In the genomic region with DNA sequence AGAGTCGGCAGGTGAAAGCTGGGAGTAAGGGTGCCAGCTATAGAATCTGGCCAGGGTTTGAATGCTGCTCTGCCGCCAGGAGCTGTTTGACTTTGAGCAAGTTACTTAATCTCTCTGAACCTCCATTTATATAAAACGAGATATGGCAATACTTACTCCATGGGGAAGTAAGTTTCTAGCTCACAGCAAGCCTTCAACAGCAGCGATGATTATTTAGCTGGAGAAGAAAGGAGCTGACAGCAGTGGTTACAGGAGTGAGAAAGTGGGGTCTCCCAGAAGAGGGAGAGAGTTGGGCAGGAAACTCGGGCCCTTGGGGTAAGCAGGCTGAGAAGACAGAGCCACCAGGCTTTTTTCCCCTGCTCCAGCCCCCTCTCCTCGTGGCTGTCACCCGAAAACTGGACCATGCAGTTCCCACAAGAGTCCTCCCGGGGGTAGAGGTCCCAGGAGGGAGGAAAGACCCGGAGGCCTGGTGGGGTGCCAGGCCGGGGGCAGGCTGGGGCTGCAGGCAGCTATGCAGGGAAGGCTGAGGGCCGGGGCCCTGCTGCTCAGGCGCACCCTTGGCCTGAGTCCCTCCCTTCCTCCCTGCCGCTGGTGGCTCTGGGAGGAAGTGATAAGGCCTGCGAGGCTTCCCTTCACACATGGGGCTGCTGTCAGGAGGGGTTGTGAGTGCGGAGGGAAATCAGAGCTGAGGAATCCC, we compare ENCODE assay signal across 1 cellular context.
A peak's percentile ranks its signal among the peaks of the same experiment; 100 is the strongest.
TF ChIP-seq lines count a peak whose summit lies in the region.

No MANE protein-coding gene starts in this region.

TF ChIP-seq in K562, 482 proteins besides CTCF, POLR2A, EP300 and RAD21 (continues in another document):
- TF ChIP-seq ZNF212 (CRISPR knock-in tag; IDR thresholded peaks at IDR 0.05) (0 out of 2 replicates have a peak, but pooled peaks have one; percentile 20), ZNF324 (CRISPR knock-in tag; IDR thresholded peaks at IDR 0.05) (peak; percentile 14; the same call in 1 of the 2 replicates), YY1 (IDR thresholded peaks at IDR 0.05; ENCODE audit: borderline replicate concordance in 1 of 3, control insufficient read depth in 1 of 3, extremely low read depth in 1 of 3, insufficient read depth in 3 of 3, insufficient read length in 1 of 3, insufficient replicate concordance in 2 of 3, low read depth in 1 of 3, low read length in 2 of 3) (peak in 2 of 3 experiments; percentile 53 to 76), KDM4B (IDR thresholded peaks at IDR 0.05; ENCODE audit: borderline replicate concordance in 2 of 2, low read depth in 1 of 2) (peak in 1 of 2 experiments; percentile 82; a peak in 1 of 4 replicates), ZNF274 (IDR thresholded peaks at IDR 0.05; ENCODE audit: borderline replicate concordance, low read depth, low read length) (no peak; the same call in 1 of the 2 replicates), SRSF9 (IDR thresholded peaks at IDR 0.05; ENCODE audit: borderline replicate concordance, low read depth, low read length) (no peak), ZNF696 (CRISPR knock-in tag; conservative IDR thresholded peaks at IDR 0.05) (no peak), POLR3G (IDR thresholded peaks at IDR 0.05; ENCODE audit: extremely low read depth, insufficient read length, insufficient replicate concordance) (no peak), CSDE1 (IDR thresholded peaks at IDR 0.05) (no peak), ZNF764 (CRISPR knock-in tag; IDR thresholded peaks at IDR 0.05; ENCODE audit: low read depth) (no peak), KLF10 (CRISPR knock-in tag; IDR thresholded peaks at IDR 0.05) (no peak), ZNF12 (CRISPR knock-in tag; IDR thresholded peaks at IDR 0.05) (no peak), U2AF1 (optimal IDR thresholded peaks at IDR 0.05; ENCODE audit: low read depth, low read length) (no peak), ARNT (IDR thresholded peaks at IDR 0.05) (peak; percentile 57 to 58; a peak in 2 of 4 replicates), MAFG (tag; conservative IDR thresholded peaks at IDR 0.05) (no peak), ZC3H11A (IDR thresholded peaks at IDR 0.05; ENCODE audit: low read depth, low read length) (no peak), PTBP1 (IDR thresholded peaks at IDR 0.05; ENCODE audit: low read depth, low read length) (0 out of 2 replicates have a peak, but pooled peaks have one; percentile 65), MCM2 (IDR thresholded peaks at IDR 0.05; ENCODE audit: low read depth) (no peak), SNRNP70 (optimal IDR thresholded peaks at IDR 0.05; ENCODE audit: low read depth, low read length) (no peak), SMARCE1 (IDR thresholded peaks at IDR 0.05) (peak; percentile 83), L3MBTL2 (IDR thresholded peaks at IDR 0.05) (peak; percentile 98), ZNF408 (CRISPR knock-in tag; IDR thresholded peaks at IDR 0.05; ENCODE audit: low read depth) (no peak), GABPB2 (CRISPR knock-in tag; conservative IDR thresholded peaks at IDR 0.05) (no peak), NFYB (IDR thresholded peaks at IDR 0.05; ENCODE audit: extremely low read depth, insufficient read length) (no peak), JUND (IDR thresholded peaks at IDR 0.05; ENCODE audit: borderline replicate concordance, low read depth, low read length) (peak; percentile 66), JUND (tag; IDR thresholded peaks at IDR 0.05; ENCODE audit: borderline replicate concordance, low read depth, low read length) (peak; percentile 67; the same call in 1 of the 3 replicates), MCM7 (IDR thresholded peaks at IDR 0.05) (no peak), ATF1 (CRISPR knock-in tag; IDR thresholded peaks at IDR 0.05) (no peak), ATF1 (tag; IDR thresholded peaks at IDR 0.05) (peak; percentile 51; the same call in 1 of the 2 replicates), COPS2 (conservative IDR thresholded peaks at IDR 0.05) (no peak), ZNF583 (CRISPR knock-in tag; IDR thresholded peaks at IDR 0.05) (no peak; the same call in 1 of the 2 replicates), STAG1 (CRISPR knock-in tag; IDR thresholded peaks at IDR 0.05; ENCODE audit: borderline replicate concordance) (no peak), HNRNPLL (IDR thresholded peaks at IDR 0.05; ENCODE audit: low read depth, low read length, poor library complexity, severe bottlenecking) (no peak), SMAD4 (CRISPR knock-in tag; conservative IDR thresholded peaks at IDR 0.05) (peak; percentile 93), EHMT2 (IDR thresholded peaks at IDR 0.05) (no peak), BCL6 (CRISPR knock-in tag; IDR thresholded peaks at IDR 0.05) (no peak), MIER1 (IDR thresholded peaks at IDR 0.05; ENCODE audit: low read depth) (no peak), ZNF79 (CRISPR knock-in tag; IDR thresholded peaks at IDR 0.05; ENCODE audit: low read depth) (0 out of 2 replicates have a peak, but pooled peaks have one; percentile 17), CCAR2 (IDR thresholded peaks at IDR 0.05; ENCODE audit: low read depth, low read length) (no peak), RB1 (IDR thresholded peaks at IDR 0.05; ENCODE audit: low read depth) (peak; percentile 88)
- TF ChIP-seq, protein P1, sequence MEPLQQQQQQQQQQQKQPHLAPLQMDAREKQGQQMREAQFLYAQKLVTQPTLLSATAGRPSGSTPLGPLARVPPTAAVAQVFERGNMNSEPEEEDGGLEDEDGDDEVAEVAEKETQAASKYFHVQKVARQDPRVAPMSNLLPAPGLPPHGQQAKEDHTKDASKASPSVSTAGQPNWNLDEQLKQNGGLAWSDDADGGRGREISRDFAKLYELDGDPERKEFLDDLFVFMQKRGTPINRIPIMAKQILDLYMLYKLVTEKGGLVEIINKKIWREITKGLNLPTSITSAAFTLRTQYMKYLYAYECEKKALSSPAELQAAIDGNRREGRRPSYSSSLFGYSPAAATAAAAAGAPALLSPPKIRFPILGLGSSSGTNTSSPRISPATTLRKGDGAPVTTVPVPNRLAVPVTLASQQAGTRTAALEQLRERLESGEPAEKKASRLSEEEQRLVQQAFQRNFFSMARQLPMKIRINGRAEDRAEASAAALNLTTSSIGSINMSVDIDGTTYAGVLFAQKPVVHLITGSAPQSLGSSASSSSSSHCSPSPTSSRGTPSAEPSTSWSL (CRISPR knock-in tag; IDR thresholded peaks at IDR 0.05; ENCODE audit: borderline replicate concordance), result peak; percentile 28; the same call in 1 of the 2 replicates
- TF ChIP-seq, protein P2, sequence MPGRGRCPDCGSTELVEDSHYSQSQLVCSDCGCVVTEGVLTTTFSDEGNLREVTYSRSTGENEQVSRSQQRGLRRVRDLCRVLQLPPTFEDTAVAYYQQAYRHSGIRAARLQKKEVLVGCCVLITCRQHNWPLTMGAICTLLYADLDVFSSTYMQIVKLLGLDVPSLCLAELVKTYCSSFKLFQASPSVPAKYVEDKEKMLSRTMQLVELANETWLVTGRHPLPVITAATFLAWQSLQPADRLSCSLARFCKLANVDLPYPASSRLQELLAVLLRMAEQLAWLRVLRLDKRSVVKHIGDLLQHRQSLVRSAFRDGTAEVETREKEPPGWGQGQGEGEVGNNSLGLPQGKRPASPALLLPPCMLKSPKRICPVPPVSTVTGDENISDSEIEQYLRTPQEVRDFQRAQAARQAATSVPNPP (IDR thresholded peaks at IDR 0.05; ENCODE audit: borderline replicate concordance, insufficient read depth, insufficient read length), result no peak
- TF ChIP-seq, protein P3, sequence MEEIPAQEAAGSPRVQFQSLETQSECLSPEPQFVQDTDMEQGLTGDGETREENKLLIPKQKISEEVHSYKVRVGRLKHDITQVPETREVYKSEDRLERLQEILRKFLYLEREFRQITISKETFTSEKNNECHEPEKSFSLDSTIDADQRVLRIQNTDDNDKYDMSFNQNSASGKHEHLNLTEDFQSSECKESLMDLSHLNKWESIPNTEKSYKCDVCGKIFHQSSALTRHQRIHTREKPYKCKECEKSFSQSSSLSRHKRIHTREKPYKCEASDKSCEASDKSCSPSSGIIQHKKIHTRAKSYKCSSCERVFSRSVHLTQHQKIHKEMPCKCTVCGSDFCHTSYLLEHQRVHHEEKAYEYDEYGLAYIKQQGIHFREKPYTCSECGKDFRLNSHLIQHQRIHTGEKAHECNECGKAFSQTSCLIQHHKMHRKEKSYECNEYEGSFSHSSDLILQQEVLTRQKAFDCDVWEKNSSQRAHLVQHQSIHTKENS (CRISPR knock-in tag; IDR thresholded peaks at IDR 0.05), result no peak
- TF ChIP-seq, protein P4, sequence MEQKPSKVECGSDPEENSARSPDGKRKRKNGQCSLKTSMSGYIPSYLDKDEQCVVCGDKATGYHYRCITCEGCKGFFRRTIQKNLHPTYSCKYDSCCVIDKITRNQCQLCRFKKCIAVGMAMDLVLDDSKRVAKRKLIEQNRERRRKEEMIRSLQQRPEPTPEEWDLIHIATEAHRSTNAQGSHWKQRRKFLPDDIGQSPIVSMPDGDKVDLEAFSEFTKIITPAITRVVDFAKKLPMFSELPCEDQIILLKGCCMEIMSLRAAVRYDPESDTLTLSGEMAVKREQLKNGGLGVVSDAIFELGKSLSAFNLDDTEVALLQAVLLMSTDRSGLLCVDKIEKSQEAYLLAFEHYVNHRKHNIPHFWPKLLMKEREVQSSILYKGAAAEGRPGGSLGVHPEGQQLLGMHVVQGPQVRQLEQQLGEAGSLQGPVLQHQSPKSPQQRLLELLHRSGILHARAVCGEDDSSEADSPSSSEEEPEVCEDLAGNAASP (IDR thresholded peaks at IDR 0.05), result no peak
- TF ChIP-seq, protein P5, sequence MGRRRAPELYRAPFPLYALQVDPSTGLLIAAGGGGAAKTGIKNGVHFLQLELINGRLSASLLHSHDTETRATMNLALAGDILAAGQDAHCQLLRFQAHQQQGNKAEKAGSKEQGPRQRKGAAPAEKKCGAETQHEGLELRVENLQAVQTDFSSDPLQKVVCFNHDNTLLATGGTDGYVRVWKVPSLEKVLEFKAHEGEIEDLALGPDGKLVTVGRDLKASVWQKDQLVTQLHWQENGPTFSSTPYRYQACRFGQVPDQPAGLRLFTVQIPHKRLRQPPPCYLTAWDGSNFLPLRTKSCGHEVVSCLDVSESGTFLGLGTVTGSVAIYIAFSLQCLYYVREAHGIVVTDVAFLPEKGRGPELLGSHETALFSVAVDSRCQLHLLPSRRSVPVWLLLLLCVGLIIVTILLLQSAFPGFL (CRISPR knock-in tag; IDR thresholded peaks at IDR 0.05), result no peak
- TF ChIP-seq, protein P6, sequence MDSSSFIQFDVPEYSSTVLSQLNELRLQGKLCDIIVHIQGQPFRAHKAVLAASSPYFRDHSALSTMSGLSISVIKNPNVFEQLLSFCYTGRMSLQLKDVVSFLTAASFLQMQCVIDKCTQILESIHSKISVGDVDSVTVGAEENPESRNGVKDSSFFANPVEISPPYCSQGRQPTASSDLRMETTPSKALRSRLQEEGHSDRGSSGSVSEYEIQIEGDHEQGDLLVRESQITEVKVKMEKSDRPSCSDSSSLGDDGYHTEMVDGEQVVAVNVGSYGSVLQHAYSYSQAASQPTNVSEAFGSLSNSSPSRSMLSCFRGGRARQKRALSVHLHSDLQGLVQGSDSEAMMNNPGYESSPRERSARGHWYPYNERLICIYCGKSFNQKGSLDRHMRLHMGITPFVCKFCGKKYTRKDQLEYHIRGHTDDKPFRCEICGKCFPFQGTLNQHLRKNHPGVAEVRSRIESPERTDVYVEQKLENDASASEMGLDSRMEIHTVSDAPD (CRISPR knock-in tag; IDR thresholded peaks at IDR 0.05), result no peak
- TF ChIP-seq, protein P7, sequence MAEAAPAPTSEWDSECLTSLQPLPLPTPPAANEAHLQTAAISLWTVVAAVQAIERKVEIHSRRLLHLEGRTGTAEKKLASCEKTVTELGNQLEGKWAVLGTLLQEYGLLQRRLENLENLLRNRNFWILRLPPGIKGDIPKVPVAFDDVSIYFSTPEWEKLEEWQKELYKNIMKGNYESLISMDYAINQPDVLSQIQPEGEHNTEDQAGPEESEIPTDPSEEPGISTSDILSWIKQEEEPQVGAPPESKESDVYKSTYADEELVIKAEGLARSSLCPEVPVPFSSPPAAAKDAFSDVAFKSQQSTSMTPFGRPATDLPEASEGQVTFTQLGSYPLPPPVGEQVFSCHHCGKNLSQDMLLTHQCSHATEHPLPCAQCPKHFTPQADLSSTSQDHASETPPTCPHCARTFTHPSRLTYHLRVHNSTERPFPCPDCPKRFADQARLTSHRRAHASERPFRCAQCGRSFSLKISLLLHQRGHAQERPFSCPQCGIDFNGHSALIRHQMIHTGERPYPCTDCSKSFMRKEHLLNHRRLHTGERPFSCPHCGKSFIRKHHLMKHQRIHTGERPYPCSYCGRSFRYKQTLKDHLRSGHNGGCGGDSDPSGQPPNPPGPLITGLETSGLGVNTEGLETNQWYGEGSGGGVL (CRISPR knock-in tag; IDR thresholded peaks at IDR 0.05), result no peak
- TF ChIP-seq, protein P8, sequence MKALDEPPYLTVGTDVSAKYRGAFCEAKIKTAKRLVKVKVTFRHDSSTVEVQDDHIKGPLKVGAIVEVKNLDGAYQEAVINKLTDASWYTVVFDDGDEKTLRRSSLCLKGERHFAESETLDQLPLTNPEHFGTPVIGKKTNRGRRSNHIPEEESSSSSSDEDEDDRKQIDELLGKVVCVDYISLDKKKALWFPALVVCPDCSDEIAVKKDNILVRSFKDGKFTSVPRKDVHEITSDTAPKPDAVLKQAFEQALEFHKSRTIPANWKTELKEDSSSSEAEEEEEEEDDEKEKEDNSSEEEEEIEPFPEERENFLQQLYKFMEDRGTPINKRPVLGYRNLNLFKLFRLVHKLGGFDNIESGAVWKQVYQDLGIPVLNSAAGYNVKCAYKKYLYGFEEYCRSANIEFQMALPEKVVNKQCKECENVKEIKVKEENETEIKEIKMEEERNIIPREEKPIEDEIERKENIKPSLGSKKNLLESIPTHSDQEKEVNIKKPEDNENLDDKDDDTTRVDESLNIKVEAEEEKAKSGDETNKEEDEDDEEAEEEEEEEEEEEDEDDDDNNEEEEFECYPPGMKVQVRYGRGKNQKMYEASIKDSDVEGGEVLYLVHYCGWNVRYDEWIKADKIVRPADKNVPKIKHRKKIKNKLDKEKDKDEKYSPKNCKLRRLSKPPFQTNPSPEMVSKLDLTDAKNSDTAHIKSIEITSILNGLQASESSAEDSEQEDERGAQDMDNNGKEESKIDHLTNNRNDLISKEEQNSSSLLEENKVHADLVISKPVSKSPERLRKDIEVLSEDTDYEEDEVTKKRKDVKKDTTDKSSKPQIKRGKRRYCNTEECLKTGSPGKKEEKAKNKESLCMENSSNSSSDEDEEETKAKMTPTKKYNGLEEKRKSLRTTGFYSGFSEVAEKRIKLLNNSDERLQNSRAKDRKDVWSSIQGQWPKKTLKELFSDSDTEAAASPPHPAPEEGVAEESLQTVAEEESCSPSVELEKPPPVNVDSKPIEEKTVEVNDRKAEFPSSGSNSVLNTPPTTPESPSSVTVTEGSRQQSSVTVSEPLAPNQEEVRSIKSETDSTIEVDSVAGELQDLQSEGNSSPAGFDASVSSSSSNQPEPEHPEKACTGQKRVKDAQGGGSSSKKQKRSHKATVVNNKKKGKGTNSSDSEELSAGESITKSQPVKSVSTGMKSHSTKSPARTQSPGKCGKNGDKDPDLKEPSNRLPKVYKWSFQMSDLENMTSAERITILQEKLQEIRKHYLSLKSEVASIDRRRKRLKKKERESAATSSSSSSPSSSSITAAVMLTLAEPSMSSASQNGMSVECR (CRISPR knock-in tag; IDR thresholded peaks at IDR 0.05), result no peak; the same call in 1 of the 2 replicates
- TF ChIP-seq, protein P9, sequence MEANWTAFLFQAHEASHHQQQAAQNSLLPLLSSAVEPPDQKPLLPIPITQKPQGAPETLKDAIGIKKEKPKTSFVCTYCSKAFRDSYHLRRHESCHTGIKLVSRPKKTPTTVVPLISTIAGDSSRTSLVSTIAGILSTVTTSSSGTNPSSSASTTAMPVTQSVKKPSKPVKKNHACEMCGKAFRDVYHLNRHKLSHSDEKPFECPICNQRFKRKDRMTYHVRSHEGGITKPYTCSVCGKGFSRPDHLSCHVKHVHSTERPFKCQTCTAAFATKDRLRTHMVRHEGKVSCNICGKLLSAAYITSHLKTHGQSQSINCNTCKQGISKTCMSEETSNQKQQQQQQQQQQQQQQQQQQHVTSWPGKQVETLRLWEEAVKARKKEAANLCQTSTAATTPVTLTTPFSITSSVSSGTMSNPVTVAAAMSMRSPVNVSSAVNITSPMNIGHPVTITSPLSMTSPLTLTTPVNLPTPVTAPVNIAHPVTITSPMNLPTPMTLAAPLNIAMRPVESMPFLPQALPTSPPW (CRISPR knock-in tag; IDR thresholded peaks at IDR 0.05), result peak; percentile 91
